30 cellular contexts compared by ENCODE assay signal in genomic region chr15:35953424-35953823, GRCh38.
"Had no signal": no experiment of that assay in that cellular context is flagged by ENCODE, and none has a peak within 500 bp of the region (broad histone marks: within the 10 kb centered on the region; RNA-seq: fewer than 3 reads in every experiment).

No MANE protein-coding gene starts in this region.

- H3K9me3 ChIP-seq: neutrophil, ovary, psoas muscle, thoracic aorta, thyroid gland, tibial nerve, upper lobe of left lung, vagina had no signal

- H3K4me1 Mint-ChIP-seq: naive B cell; naive thymus-derived CD8-positive, alpha-beta T cell; neural crest cell; stimulated activated memory B cell treated with anti-CD40 and anti-IgM and Interleukin-4, amounts not matched to agents 10 μg/mL and 1 μg/mL and 100 μg/mL, for 72 hours had no signal

- H3K27me3 Mint-ChIP-seq: naive B cell; natural killer cell treated with Interleukin-12 subunit alpha and Interleukin-12 subunit beta and Interleukin-15 and Interleukin-18, amount 100 ng/mL, for 72 hours; progenitor cell of endocrine pancreas; stimulated activated memory B cell treated with anti-CD40 and anti-IgM and Interleukin-4, amounts not matched to agents 10 μg/mL and 1 μg/mL and 100 μg/mL, for 72 hours; stimulated activated naive CD8-positive, alpha-beta T cell treated with anti-CD3 and anti-CD28 coated beads, Interleukin-15, Interleukin-2, amounts not matched to agents 100 ng/mL and 50 ng/mL, for 24 hours had no signal

- DNase-seq: naive B cell; naive thymus-derived CD8-positive, alpha-beta T cell; nephron progenitor cell; nucleus accumbens; ovary; posterior cingulate gyrus; psoas muscle; right cardiac atrium; stimulated activated CD4-positive, alpha-beta T cell treated with anti-CD3 and anti-CD28 coated beads, Interleukin-12 subunit alpha, Interleukin-12 subunit beta, amount 100 ng/mL, for 4 hours; stimulated activated CD4-positive, alpha-beta T cell treated with anti-CD3 and anti-CD28 coated beads, Interleukin-1b, Interleukin-23, amount 100 ng/mL, for 48 hours; stimulated activated CD4-positive, alpha-beta T cell treated with anti-CD3 and anti-CD28 coated beads, Interleukin-4, amount 100 ng/mL, for 1 hour; stimulated activated CD4-positive, alpha-beta T cell treated with anti-CD3 and anti-CD28 coated beads, Interleukin-4, amount 100 ng/mL, for 4 hours; stimulated activated CD8-positive, alpha-beta memory T cell treated with anti-CD3 and anti-CD28 coated beads, Interleukin-4, amount 100 ng/mL, for 48 hours; stimulated activated naive CD4-positive, alpha-beta T cell; thyroid gland; trophoblast cell; upper lobe of left lung had no signal

- ATAC-seq: naive thymus-derived CD8-positive, alpha-beta T cell; natural killer cell treated with Interleukin-12 subunit alpha and Interleukin-12 subunit beta and Interleukin-15 and Interleukin-18, amount 100 ng/mL, for 72 hours; psoas muscle; right cardiac atrium; sciatic nerve; stimulated activated memory B cell treated with anti-CD40 and anti-IgM and Interleukin-4, amounts not matched to agents 10 μg/mL and 1 μg/mL and 100 μg/mL, for 72 hours had no signal

- FAIRE-seq: urothelium cell line had no signal

- H3K4me3 ChIP-seq: ovary, psoas muscle, skin epidermis, thoracic aorta, thyroid gland, tibial nerve, upper lobe of left lung, vagina had no signal

- H3K27me3 ChIP-seq: neutrophil, ovary, thyroid gland, tibial nerve, upper lobe of left lung, vagina had no signal

- H3K9me3 Mint-ChIP-seq: stimulated activated naive CD8-positive, alpha-beta T cell treated with anti-CD3 and anti-CD28 coated beads, Interleukin-15, Interleukin-2, amounts not matched to agents 100 ng/mL and 50 ng/mL, for 24 hours had no signal

- H3K36me3 ChIP-seq: neutrophil, ovary, thoracic aorta, thyroid gland, tibial nerve, upper lobe of left lung, vagina had no signal

- H3K27ac Mint-ChIP-seq: naive B cell; naive thymus-derived CD8-positive, alpha-beta T cell; natural killer cell treated with Interleukin-12 subunit alpha and Interleukin-12 subunit beta and Interleukin-15 and Interleukin-18, amount 100 ng/mL, for 72 hours; nephron progenitor cell; progenitor cell of endocrine pancreas; stimulated activated memory B cell treated with anti-CD40 and anti-IgM and Interleukin-4, amounts not matched to agents 10 μg/mL and 1 μg/mL and 100 μg/mL, for 72 hours; stimulated activated naive CD8-positive, alpha-beta T cell treated with anti-CD3 and anti-CD28 coated beads, Interleukin-15, Interleukin-2, amounts not matched to agents 100 ng/mL and 50 ng/mL, for 24 hours had no signal

- H3K4me1 ChIP-seq: parathyroid adenoma, psoas muscle, thyroid gland, tibial nerve, upper lobe of left lung, vagina had no signal

- H3K4me3 Mint-ChIP-seq: naive B cell; naive thymus-derived CD8-positive, alpha-beta T cell; natural killer cell treated with Interleukin-12 subunit alpha and Interleukin-12 subunit beta and Interleukin-15 and Interleukin-18, amount 100 ng/mL, for 72 hours; nephron progenitor cell; neural crest cell; stimulated activated memory B cell treated with anti-CD40 and anti-IgM and Interleukin-4, amounts not matched to agents 10 μg/mL and 1 μg/mL and 100 μg/mL, for 72 hours; stimulated activated naive CD8-positive, alpha-beta T cell treated with anti-CD3 and anti-CD28 coated beads, Interleukin-15, Interleukin-2, amounts not matched to agents 100 ng/mL and 50 ng/mL, for 24 hours had no signal

- H3K27ac ChIP-seq: neutrophil, ovary, parathyroid adenoma, psoas muscle, skin epidermis, thoracic aorta, thyroid gland, tibial nerve, upper lobe of left lung, vagina had no signal
